Comparison of ENCODE assay signal across 7 cellular contexts in genomic region chr19:45682117-45682516, GRCh38. TPM values are rescaled to one million over a fixed set of nuclear protein-coding genes. Genes with fewer than 3 reads are reported as not detected.
DNase-seq lines count a peak whose midpoint lies in the region; ATAC-seq and TF ChIP-seq lines count a peak whose summit lies in the region.
"Had no signal": no experiment of that assay in that cellular context is flagged by ENCODE, and none has a peak within 500 bp of the region (broad histone marks: within the 10 kb centered on the region; RNA-seq: fewer than 3 reads in every experiment).

No MANE protein-coding gene starts in this region.

- H3K4me3 ChIP-seq in KMS-11 (IDR thresholded peaks at IDR 0.05; ENCODE audit: insufficient read depth, low read depth, low read length) (no peak overlapping the region), mammary epithelial cell (replicated peaks in 1 of 3; ENCODE audit: insufficient read depth in 1 of 3, low read depth in 2 of 3, low read length in 3 of 3) (no peak overlapping the region), skeletal muscle tissue (ENCODE audit: low read length in 3 of 3) (peak overlapping the region in 2 of 3 donors; percentile 65 to 66)

- H3K36me3 ChIP-seq in KMS-11 (ENCODE audit: insufficient read depth) (peaks cover 3% of the 10 kb centered on the region; the same call in 1 of the 2 replicates), mammary epithelial cell (ENCODE audit: insufficient read depth, low read length) (peaks cover 14% of the 10 kb centered on the region), skeletal muscle tissue (ENCODE audit: control insufficient read depth in 3 of 3, insufficient read depth in 3 of 3, low read length in 3 of 3) (peaks cover 10 to 13% (median 11%) of the 10 kb centered on the region in 3 donors)

- H4K20me1 ChIP-seq in KMS-11 (ENCODE audit: insufficient read depth) (no peaks in the 10 kb centered on the region), mammary epithelial cell (ENCODE audit: insufficient read depth, low read length) (no peaks in the 10 kb centered on the region)

- DNase-seq in mammary epithelial cell = no peak

- H3K4me2 ChIP-seq in KMS-11 (peak overlapping the region; percentile 69), mammary epithelial cell (ENCODE audit: insufficient read depth, low read depth, low read length) (peak overlapping the region; percentile 63)

- CTCF ChIA-PET in mammary epithelial cell (lab: Charles Lee; ENCODE audit: low non-redundant PET) = no interaction called here

- H3K9ac ChIP-seq in KMS-11 (no peak overlapping the region; the same call in 1 of the 2 replicates), mammary epithelial cell (ENCODE audit: insufficient read depth, low read length) (no peak overlapping the region), skeletal muscle tissue (ENCODE audit: low read depth in 1 of 3, low read length in 3 of 3) (peak overlapping the region in 2 of 3 donors; percentile 69 to 75)

- TF ChIP-seq CTCF in KMS-11 (conservative IDR thresholded peaks at IDR 0.05; ENCODE audit: low read depth, low read length) (no peak), mammary epithelial cell (conservative IDR thresholded peaks at IDR 0.05 in 1 of 2, IDR thresholded peaks at IDR 0.05 in 1 of 2; ENCODE audit: extremely low read depth in 1 of 2, insufficient read depth in 1 of 2, low read depth in 1 of 2, low read length in 2 of 2) (no peak)

- BruUV-seq in mammary epithelial cell (replicated peaks; lab: Mats Ljungman, UMichigan) = no TSS peak

- 74% methylated on average over 8 of the region's 8 CpGs for WGBS in mammary epithelial cell (ENCODE audit: low coverage, missing lambda C conversion rate)

- H3K27ac ChIP-seq in KMS-11 = no peak overlapping the region
- H3K27ac ChIP-seq in mammary epithelial cell (ENCODE audit: insufficient read depth, low read depth, low read length) = no peak overlapping the region
- H3K27ac ChIP-seq in skeletal muscle tissue (ENCODE audit: low read depth, low read length) = no peak overlapping the region
- H3K27ac ChIP-seq: SJSA1 had no signal

- H2AFZ ChIP-seq in KMS-11 (ENCODE audit: low read depth) (peak overlapping the region; percentile 93), mammary epithelial cell (ENCODE audit: low read depth, low read length) (peak overlapping the region; percentile 77)

- ATAC-seq in GM21423 (IDR thresholded peaks at IDR 0.05; ENCODE audit: unreplicated experiment) (no peak), HG02678 (IDR thresholded peaks at IDR 0.05; ENCODE audit: unreplicated experiment) (no peak), GM18520 (IDR thresholded peaks at IDR 0.05; ENCODE audit: unreplicated experiment) (no peak)

- no peaks in the 10 kb centered on the region for H3K79me2 ChIP-seq in KMS-11 (ENCODE audit: insufficient read depth, low read depth)
- H3K79me2 ChIP-seq in mammary epithelial cell (ENCODE audit: insufficient read depth, low read length) = peaks cover 2% of the 10 kb centered on the region

- in situ Hi-C loops in mammary epithelial cell (cut with MboI; ENCODE audit: low sequenced_read_pairs in 2 of 2) = no loop called here

- peaks cover 21% of the 10 kb centered on the region for H3K4me1 ChIP-seq in KMS-11 (ENCODE audit: low read depth, poor library complexity, severe bottlenecking)
- H3K4me1 ChIP-seq in mammary epithelial cell (ENCODE audit: insufficient read depth, low read length) = peaks cover 12% of the 10 kb centered on the region
- peaks cover 16 to 18% (median 16%) of the 10 kb centered on the region in 3 donors for H3K4me1 ChIP-seq in skeletal muscle tissue (ENCODE audit: control insufficient read depth in 3 of 3, insufficient read depth in 3 of 3, low read length in 3 of 3)

- intact Hi-C loops in mammary epithelial cell (cut with micrococcal nuclease) = no loop called here

- H3K9me3 ChIP-seq in mammary epithelial cell (replicated peaks; ENCODE audit: insufficient read depth, low read length) = no peaks in the 10 kb centered on the region
- H3K9me3 ChIP-seq in skeletal muscle tissue (ENCODE audit: control insufficient read depth in 3 of 3, low read length in 3 of 3) = no peaks in the 10 kb centered on the region
- H3K9me3 ChIP-seq: SJSA1 had no signal

- H3K27me3 ChIP-seq in KMS-11 (ENCODE audit: insufficient read depth, low read depth) (peaks cover 3% of the 10 kb centered on the region; the same call in 1 of the 2 replicates), mammary epithelial cell (ENCODE audit: insufficient read depth, low read length) (no peaks in the 10 kb centered on the region), skeletal muscle tissue (ENCODE audit: control insufficient read depth in 3 of 3, insufficient read depth in 3 of 3, low read length in 3 of 3) (peaks cover 16 to 23% (median 21%) of the 10 kb centered on the region in 3 donors)
- H3K27me3 ChIP-seq: SJSA1 had no signal

- dilution Hi-C loops in mammary epithelial cell (cut with HindIII; ENCODE audit: low sequenced_read_pairs) = no loop called here

RNA-seq across cellular contexts. Expression of gene SNRPD2, which starts 9.6 kb away (rescaled TPM):
- total RNA-seq in mammary epithelial cell (100 to 1,000 TPM; 136 to 412 TPM), skeletal muscle tissue (210 TPM)
- polyA plus RNA-seq in mammary epithelial cell = 618 TPM
- polyA minus RNA-seq in mammary epithelial cell = 223 TPM

RNA-seq across cellular contexts. Expression of gene QPCTL, which starts 10.3 kb away (rescaled TPM):
- total RNA-seq in mammary epithelial cell = 10 to 100 TPM; 22.5 to 22.6 TPM
- 12.1 TPM for polyA plus RNA-seq in mammary epithelial cell
- polyA minus RNA-seq in mammary epithelial cell = 25.5 TPM
- total RNA-seq in skeletal muscle tissue = 2.6 TPM

RNA-seq across cellular contexts. Expression of gene GIPR, which starts 14.1 kb away (rescaled TPM):
- total RNA-seq in mammary epithelial cell = 1 to 10 TPM; 1.3 to 1.4 TPM
- 0.60 TPM for polyA plus RNA-seq in mammary epithelial cell
- 9.4 TPM for polyA minus RNA-seq in mammary epithelial cell
- total RNA-seq in skeletal muscle tissue = 0.52 TPM

RNA-seq across cellular contexts. Expression of gene EML2, which starts 42.9 kb away (rescaled TPM):
- total RNA-seq in mammary epithelial cell (10 to 100 TPM; 55.8 to 98.2 TPM), skeletal muscle tissue (4.7 TPM)
- polyA plus RNA-seq in mammary epithelial cell = 35.4 TPM
- 63.1 TPM for polyA minus RNA-seq in mammary epithelial cell

RNA-seq across cellular contexts. Expression of gene FBXO46, which starts 48.6 kb away (rescaled TPM):
- total RNA-seq in mammary epithelial cell (10 to 100 TPM in 1 of 2 donors, 1 to 10 TPM in 1; 9.5 to 19.5 TPM), skeletal muscle tissue (5.7 TPM)
- 3.6 TPM for polyA plus RNA-seq in mammary epithelial cell
- 3.5 TPM for polyA minus RNA-seq in mammary epithelial cell

Comparison
In these comparisons a context has a peak if more than half of its experiments do, and no peak if none do; other contexts are left out.
1. H3K4me3 ChIP-seq: peak in skeletal muscle tissue (2 of 3); none in KMS-11 (single experiment) and mammary epithelial cell (0 of 3).
2. H3K9ac ChIP-seq: peak in skeletal muscle tissue (2 of 3); none in KMS-11 (single experiment) and mammary epithelial cell (single experiment).